Comparison of ENCODE assay signal across 8 cellular contexts in genomic region chr9:120876842-120877240, GRCh38. TPM values are rescaled to one million over a fixed set of nuclear protein-coding genes. Genes with fewer than 3 reads are reported as not detected.
DNase-seq lines count a peak whose midpoint lies in the region; ATAC-seq and TF ChIP-seq lines count a peak whose summit lies in the region.

PHF19 (minus strand) TSS chr9:120877188; CDS start chr9:120874741, 2,447 bp downstream.

- no peak for TF ChIP-seq CTCF in BJ (IDR thresholded peaks at IDR 0.05; ENCODE audit: insufficient read depth, low read depth, low read length)
- TF ChIP-seq CTCF in vagina (IDR thresholded peaks at IDR 0.05), result no peak

- H3K27me3 Mint-ChIP-seq in effector memory CD8-positive, alpha-beta T cell, result no peaks in the 10 kb centered on the region

- DNase-seq in BJ (ENCODE audit: low read depth) (no peak), SW480 (ENCODE audit: low spot score) (peak; percentile 70), vagina (ENCODE audit: extremely low spot score in 2 of 2) (no peak), NCI-H2227 treated with DMSO at 0.1 percent for 48 hours (lab: John Stamatoyannopoulos, UW) (no peak)
- DNase-seq in effector memory CD8-positive, alpha-beta T cell, result no peak

- H3K9me3 ChIP-seq in mononuclear cell (ENCODE audit: low read depth, low read length), result no peaks in the 10 kb centered on the region
- no peaks in the 10 kb centered on the region for H3K9me3 ChIP-seq in vagina

- H3K4me3 Mint-ChIP-seq in effector memory CD8-positive, alpha-beta T cell, result peak within 1 kb of the TSS; percentile 90 to 93

- ATAC-seq in GM18907 (IDR thresholded peaks at IDR 0.05; ENCODE audit: unreplicated experiment) (peak; percentile 16), HG03354 (IDR thresholded peaks at IDR 0.05; ENCODE audit: poor library complexity, severe bottlenecking, unreplicated experiment) (peak; percentile 26)
- ATAC-seq in effector memory CD8-positive, alpha-beta T cell (replicated peaks), result peak; percentile 13

- no peaks in the 10 kb centered on the region for H3K36me3 ChIP-seq in BJ (ENCODE audit: control insufficient read depth, insufficient read depth, low read length)
- H3K36me3 ChIP-seq in vagina, result peaks cover 0 to 3% of the 10 kb centered on the region in 2 donors

- H3K27ac Mint-ChIP-seq in effector memory CD8-positive, alpha-beta T cell, result peak within 1 kb of the TSS; percentile 91 to 93

- H3K9me3 Mint-ChIP-seq in effector memory CD8-positive, alpha-beta T cell, result no peaks in the 10 kb centered on the region

- H3K36me3 Mint-ChIP-seq in effector memory CD8-positive, alpha-beta T cell (ENCODE audit: insufficient read depth), result peaks cover 29% of the 10 kb centered on the region

- CTCF ChIA-PET in BJ (lab: Yijun Ruan, JAX), result no interaction called here

- H3K4me3 ChIP-seq in BJ (ENCODE audit: low read depth, low read length), result peak within 1 kb of the TSS; percentile 71
- peak within 1 kb of the TSS; percentile 68 for H3K4me3 ChIP-seq in mononuclear cell (ENCODE audit: low read length)
- H3K4me3 ChIP-seq in vagina, result peak within 1 kb of the TSS; percentile 82 to 87

- POLR2A ChIA-PET in BJ (lab: Charles Lee), result no interaction called here

- no peaks in the 10 kb centered on the region; the same call in 1 of the 2 replicates for H3K27me3 ChIP-seq in BJ (ENCODE audit: control insufficient read depth, insufficient read depth, low read length)
- no peaks in the 10 kb centered on the region for H3K27me3 ChIP-seq in mononuclear cell (ENCODE audit: insufficient read depth, low read length)
- no peaks in the 10 kb centered on the region for H3K27me3 ChIP-seq in vagina

- intact Hi-C loops in vagina (cut with DNase I), result no loop called here

- peak within 1 kb of the TSS; percentile 99 for H3K27ac ChIP-seq in vagina

- no peak for TF ChIP-seq POLR2A in vagina (IDR thresholded peaks at IDR 0.05)

- peaks cover 50% of the 10 kb centered on the region for H3K4me1 ChIP-seq in mononuclear cell (ENCODE audit: insufficient read depth, low read length)
- H3K4me1 ChIP-seq in vagina, result peaks cover 22% of the 10 kb centered on the region

- H3K4me1 Mint-ChIP-seq in effector memory CD8-positive, alpha-beta T cell (ENCODE audit: low read depth in 2 of 2), result peaks cover 39 to 53% of the 10 kb centered on the region in 2 donors

RNA-seq across cellular contexts. Expression of gene PHF19, which starts in this region (rescaled TPM):
- polyA plus RNA-seq in BJ (2011; rRNA removed), result 32.8 and 61.7 TPM in 2 replicates
- polyA minus RNA-seq in BJ (2011; rRNA and poly(A)+ RNA removed), result 47.5 and 51.6 TPM in 2 replicates
- total RNA-seq in mononuclear cell (31.6 TPM), vagina (44.9 TPM)
